24 cellular contexts compared by ENCODE assay signal in the genomic region with DNA sequence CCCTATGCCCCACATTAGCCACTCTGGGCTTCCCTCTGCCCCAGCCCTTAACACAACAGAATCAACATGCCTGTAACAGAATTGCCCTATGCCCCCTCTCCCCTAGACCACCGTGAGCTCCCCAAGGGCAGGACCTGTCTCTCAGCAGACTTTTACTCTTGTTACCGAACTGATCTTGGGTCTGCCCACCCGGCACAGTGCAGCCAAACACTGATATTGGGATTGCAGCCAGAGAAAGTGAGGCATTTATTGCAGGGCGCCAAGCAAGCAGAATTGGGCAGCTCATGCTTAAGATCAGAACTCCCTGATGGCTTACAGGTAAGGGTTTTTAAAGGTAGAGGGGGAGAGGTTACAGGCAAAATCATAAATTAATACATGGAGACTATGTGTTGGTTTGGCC. TPM values are rescaled to one million over a fixed set of nuclear protein-coding genes. Genes with fewer than 3 reads are reported as not detected.
"Had no signal": no experiment of that assay in that cellular context is flagged by ENCODE, and none has a peak within 500 bp of the region (broad histone marks: within the 10 kb centered on the region; RNA-seq: fewer than 3 reads in every experiment).

No MANE protein-coding gene starts in this region.

- H3K4me1 ChIP-seq: esophagus squamous epithelium, gastrocnemius medialis, left lung, lower lobe of right lung had no signal

- H2AFZ ChIP-seq: hepatocyte had no signal

- H3K27ac Mint-ChIP-seq: immature natural killer cell, memory B cell had no signal

- DNase-seq: dorsolateral prefrontal cortex; effector CD4-positive, alpha-beta T cell; effector memory CD4-positive, alpha-beta T cell; esophagus squamous epithelium; foreskin fibroblast; foreskin melanocyte; gastrocnemius medialis; heart left ventricle; hypothalamus; immature natural killer cell; left cardiac atrium; left lung; left ventricle myocardium superior; lower lobe of right lung; mammary epithelial cell; mesendoderm; midbrain had no signal

- H3K9me3 ChIP-seq: esophagus squamous epithelium, gastrocnemius medialis, lower lobe of right lung had no signal

- H3K4me1 Mint-ChIP-seq: immature natural killer cell, memory B cell had no signal

- H3K36me3 Mint-ChIP-seq: immature natural killer cell, memory B cell had no signal

- H3K36me3 ChIP-seq: esophagus squamous epithelium, gastrocnemius medialis, heart left ventricle, left lung, lower lobe of right lung had no signal

- H3K4me2 ChIP-seq: hepatocyte had no signal

- ATAC-seq: gastrocnemius medialis, heart left ventricle, left cardiac atrium, left lung, left ventricle myocardium superior, lower lobe of right lung had no signal

- H3K4me3 Mint-ChIP-seq: immature natural killer cell, memory B cell had no signal

- H3K27me3 ChIP-seq: dorsolateral prefrontal cortex, gastrocnemius medialis, heart left ventricle, left lung had no signal

- H3K4me3 ChIP-seq: coronary artery, dorsolateral prefrontal cortex, esophagus squamous epithelium, gastrocnemius medialis, heart left ventricle, hepatocyte, left lung, lower lobe of right lung had no signal

- H3K27ac ChIP-seq: coronary artery, dorsolateral prefrontal cortex, esophagus squamous epithelium, gastrocnemius medialis, heart left ventricle, hepatocyte, left lung, lower lobe of right lung had no signal

- H3K9me3 Mint-ChIP-seq: memory B cell had no signal

- H3K79me2 ChIP-seq: hepatocyte had no signal

RNA-seq across cellular contexts. Expression of a gene that starts 33.5 kb away (rescaled TPM):
- total RNA-seq: esophagus squamous epithelium, gastrocnemius medialis, left cardiac atrium, lower leg skin, mammary epithelial cell, mononuclear cell had no signal
- polyA plus RNA-seq: endothelial cell of umbilical vein, heart left ventricle, immature natural killer cell, keratinocyte, mammary epithelial cell had no signal
